Comparison of ENCODE assay signal across 9 cellular contexts in genomic region chr9:34590376-34591090, GRCh38. TPM values are rescaled to one million over a fixed set of nuclear protein-coding genes. Genes with fewer than 3 reads are reported as not detected.
DNase-seq lines count a peak whose midpoint lies in the region; TF ChIP-seq lines count a peak whose summit lies in the region.
"Had no signal": no experiment of that assay in that cellular context is flagged by ENCODE, and none has a peak within 500 bp of the region (broad histone marks: within the 10 kb centered on the region; RNA-seq: fewer than 3 reads in every experiment).

No MANE protein-coding gene starts in this region.

- CTCF ChIA-PET in RWPE1 (lab: Yijun Ruan, JAX): interaction anchor here (0.9 to 4.9 kb wide), 10 partner anchors 10 to 251 kb away, joined by 3 to 60 read pairs (median 4); no protein-coding TSS in a partner anchor

- no peaks in the 10 kb centered on the region for H3K9me3 ChIP-seq in mucosa of stomach (ENCODE audit: control insufficient read depth, low read length)

- POLR2A ChIA-PET in RWPE1 (lab: Yijun Ruan, JAX; ENCODE audit: low non-redundant PET): no interaction called here

- TF ChIP-seq CTCF in dorsolateral prefrontal cortex (IDR thresholded peaks at IDR 0.05 in 54 of 56, conservative IDR thresholded peaks at IDR 0.05 in 2 of 56; ENCODE audit: low read depth in 1 of 56, partially characterized antibody in 56 of 56): no peak
- no peak for TF ChIP-seq CTCF in RWPE1 (conservative IDR thresholded peaks at IDR 0.05; ENCODE audit: low read depth)

- H3K27ac ChIP-seq in dorsolateral prefrontal cortex (peak overlapping the region in 57 of 59 donors; percentile 19 to 90 (median 78)), RWPE1 (no peak overlapping the region)
- H3K27ac ChIP-seq: foreskin keratinocyte had no signal

- no peak overlapping the region for H3K9ac ChIP-seq in mucosa of stomach (ENCODE audit: low read length)

- peaks cover 28% of the 10 kb centered on the region for H3K4me1 ChIP-seq in mucosa of stomach (ENCODE audit: control insufficient read depth, insufficient read depth, low read length)
- H3K4me1 ChIP-seq: foreskin keratinocyte had no signal

- H3K36me3 ChIP-seq in mucosa of stomach (ENCODE audit: control insufficient read depth, insufficient read depth, low read length): no peaks in the 10 kb centered on the region

- DNase-seq in stimulated activated CD4-positive, alpha-beta T cell treated with anti-CD3 and anti-CD28 coated beads, Interleukin-4, amount 100 ng/mL, for 24 hours: peak; percentile 18
- no peak for DNase-seq in stimulated activated CD4-positive, alpha-beta T cell treated with anti-CD3 and anti-CD28 coated beads, Interleukin-2, amount 100 ng/mL, for 48 hours
- DNase-seq in dorsolateral prefrontal cortex (no peak), RWPE1 (ENCODE audit: low spot score) (no peak), cerebellar nuclear complex (lab: John Stamatoyannopoulos, UW) (no peak), inferior parietal cortex (ENCODE audit: extremely low spot score) (no peak)
- no peak for DNase-seq in activated CD4-positive, CD25-positive, alpha-beta regulatory T cell treated with anti-CD3 and anti-CD28 coated beads, Interleukin-2, amount 50 U/mL, for 72 hours

- H3K27me3 ChIP-seq in dorsolateral prefrontal cortex (peaks cover 0 to 4% (median 0%) of the 10 kb centered on the region in 45 donors), mucosa of stomach (ENCODE audit: control insufficient read depth, insufficient read depth, low read length) (peaks cover 82% of the 10 kb centered on the region)

- intact Hi-C loops in dorsolateral prefrontal cortex (cut with DNase I): loop anchor here (1.0 to 10.0 kb wide), 9 partner anchors 42 to 258 kb away; partner anchors contain the start of genes DNAI1 (in 1 of the 2) and FAM219A (in 1 of the 2)

- H3K4me3 ChIP-seq in dorsolateral prefrontal cortex (peak overlapping the region; percentile 35 to 78 (median 62)), mucosa of stomach (ENCODE audit: low read length) (peak overlapping the region; percentile 34)

RNA-seq across cellular contexts. Expression of gene CNTFR, which starts 1.0 kb away (rescaled TPM):
- 100 to 1,000 TPM in 12 of 120 experiments, 10 to 100 TPM in 108; 36.2 to 149 (median 67.2) TPM for total RNA-seq in dorsolateral prefrontal cortex
- total RNA-seq: foreskin keratinocyte had no signal

RNA-seq across cellular contexts. Expression of gene RPP25L, which starts 21.4 kb away (rescaled TPM):
- 10 to 100 TPM; 12.3 to 32.2 (median 20.6) TPM for total RNA-seq in dorsolateral prefrontal cortex

RNA-seq across cellular contexts. Expression of gene DCTN3, which starts 29.8 kb away (rescaled TPM):
- total RNA-seq in dorsolateral prefrontal cortex: 100 to 1,000 TPM in 116 of 120 experiments, 10 to 100 TPM in 4; 83.5 to 180 (median 139) TPM

RNA-seq across cellular contexts. Expression of gene ARID3C, which starts 38.3 kb away (rescaled TPM):
- total RNA-seq in dorsolateral prefrontal cortex: 1 to 10 TPM in 41 of 120 experiments, under 1 TPM in 68, not detected in 11; 0.30 to 3.0 (median 0.87) TPM

RNA-seq across cellular contexts. Expression of gene SIGMAR1, which starts 47.1 kb away (rescaled TPM):
- total RNA-seq in dorsolateral prefrontal cortex: 10 to 100 TPM; 26.3 to 48.1 (median 36.0) TPM
